ENCODE assay signal across 9 cellular contexts in the genomic region with DNA sequence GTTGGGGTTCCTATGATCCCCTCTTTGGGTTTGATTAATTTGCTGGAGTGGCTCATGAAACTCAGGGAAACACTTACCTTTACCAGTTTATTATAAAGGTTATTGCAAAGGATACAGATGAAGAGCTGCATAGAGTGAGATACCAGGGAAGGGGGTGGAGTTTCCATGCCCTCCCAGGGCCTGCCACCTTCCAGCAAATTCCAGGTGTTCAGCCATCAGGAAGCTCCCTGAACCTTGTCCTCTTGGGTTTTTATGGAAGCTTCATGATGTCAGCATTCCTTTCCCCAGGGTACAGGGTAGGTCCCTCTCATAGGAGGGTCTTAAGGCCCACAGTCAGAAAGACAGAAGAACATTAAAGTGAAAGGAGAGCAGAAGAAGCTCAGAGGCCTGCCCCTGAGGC.
"Had no signal": no experiment of that assay in that cellular context is flagged by ENCODE, and none has a peak within 500 bp of the region (broad histone marks: within the 10 kb centered on the region; RNA-seq: fewer than 3 reads in every experiment).

No MANE protein-coding gene starts in this region.

- H3K36me3 ChIP-seq: HAP-1 had no signal

- FAIRE-seq: HepG2 had no signal

- DNase-seq: GM23248, GOT3, H7, HFFc6 had no signal

- H3K27ac Mint-ChIP-seq: HFFc6, IgD-negative memory B cell had no signal

- H3K36me3 Mint-ChIP-seq: IgD-negative memory B cell had no signal

- ATAC-seq: HCT116, HepG2 had no signal

- H3K4me1 ChIP-seq: HAP-1 had no signal

- H3K9ac ChIP-seq: GM23248 had no signal

- H3K27ac ChIP-seq: GM23248, HL-60 had no signal

- H3K4me3 Mint-ChIP-seq: HFFc6, IgD-negative memory B cell had no signal

- H3K4me1 Mint-ChIP-seq: IgD-negative memory B cell had no signal

- H3K4me3 ChIP-seq: GM23248, HAP-1 had no signal

- H3K27me3 Mint-ChIP-seq: IgD-negative memory B cell had no signal
